In the genomic region with DNA sequence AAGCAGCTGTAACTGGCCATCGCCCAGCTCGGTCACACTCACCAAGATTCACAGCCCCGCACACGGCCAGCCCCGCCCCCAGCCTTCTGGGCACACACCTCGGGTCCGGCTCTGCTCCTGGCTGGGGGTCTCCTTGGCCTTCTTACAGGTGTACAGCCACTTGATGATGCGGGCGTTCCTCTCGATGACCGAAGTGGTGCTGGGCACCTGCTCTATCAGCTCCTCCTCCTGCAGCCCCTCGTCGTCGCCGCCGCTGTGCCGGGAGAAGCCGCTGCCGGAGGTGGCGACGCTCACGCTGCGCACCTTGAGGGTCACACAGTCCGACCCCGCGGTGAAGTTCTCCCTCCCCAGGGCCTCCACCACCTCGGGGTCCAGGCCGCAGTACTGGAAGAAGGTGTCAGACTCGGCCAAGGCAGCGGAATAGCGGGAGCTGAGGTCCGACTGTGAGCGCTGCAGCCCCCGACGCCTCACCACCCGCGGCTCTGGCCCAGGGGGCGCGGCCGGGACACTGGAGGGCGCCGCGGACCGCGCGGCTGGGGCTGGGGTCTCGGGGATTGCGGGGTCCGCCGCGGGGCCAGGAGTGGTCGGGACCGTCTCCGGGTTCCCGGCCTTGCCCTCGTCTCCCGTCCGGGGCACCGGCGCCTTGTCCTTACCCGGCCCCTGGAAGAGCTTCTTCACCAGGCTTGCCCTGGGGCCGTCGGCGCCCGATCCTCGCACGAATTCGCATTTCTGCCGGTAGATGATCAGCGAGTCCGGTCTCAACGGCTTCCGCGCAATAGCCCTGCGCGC, we compare ENCODE assay signal across 8 cellular contexts. TPM values are rescaled to one million over a fixed set of nuclear protein-coding genes. Genes with fewer than 3 reads are reported as not detected.
A peak's percentile ranks its signal among the peaks of the same experiment; 100 is the strongest.
DNase-seq lines count a peak whose midpoint lies in the region; ATAC-seq and TF ChIP-seq lines count a peak whose summit lies in the region.

No MANE protein-coding gene starts in this region.

- intact Hi-C loops in Panc1 (cut with micrococcal nuclease; ENCODE audit: unreplicated experiment) (no loop called here), sciatic nerve (cut with DNase I) (no loop called here)

- H3K4me1 Mint-ChIP-seq in osteocyte (ENCODE audit: unreplicated experiment): peaks cover 6% of the 10 kb centered on the region

- H3K9me3 Mint-ChIP-seq in osteocyte (ENCODE audit: unreplicated experiment): peaks cover 3% of the 10 kb centered on the region

- CTCF ChIA-PET in Panc1 (lab: Charles Lee): no interaction called here

- ATAC-seq in Panc1 (peak; percentile 65), sciatic nerve (no peak)

- in situ Hi-C loops in Caki2 (cut with HindIII; ENCODE audit: low pct_unique_long_range_greater_than_20kb, low sequenced_read_pairs): no loop called here
- in situ Hi-C loops in Panc1 (cut with HindIII; ENCODE audit: low pct_unique_long_range_greater_than_20kb, low sequenced_read_pairs): no loop called here
- in situ Hi-C loops in GM13977 (cut with MboI; ENCODE audit: low pct_unique_long_range_greater_than_20kb, low sequenced_read_pairs, unreplicated experiment): no loop called here

- DNase-seq in Caki2 (ENCODE audit: low read depth) (peak; percentile 22), Panc1 (ENCODE audit: low read depth, low spot score) (no peak), osteocyte (ENCODE audit: extremely low spot score, unreplicated experiment) (no peak), sciatic nerve (ENCODE audit: low spot score) (no peak), NCI-H446 treated with DMSO at 0.1 percent for 48 hours (lab: John Stamatoyannopoulos, UW) (no peak), GM13977 (ENCODE audit: low spot score) (no peak), SKM-1 (lab: John Stamatoyannopoulos, UW; ENCODE audit: unreplicated experiment) (no peak)

- H3K27ac Mint-ChIP-seq in osteocyte (ENCODE audit: unreplicated experiment): no peak overlapping the region

- no peak overlapping the region for H3K27ac ChIP-seq in Panc1 (ENCODE audit: low read length)
- peak overlapping the region; percentile 92 to 98 for H3K27ac ChIP-seq in esophagus (ENCODE audit: low read depth in 2 of 2, low read length in 1 of 2)

- TF ChIP-seq CTCF in Panc1 (IDR thresholded peaks at IDR 0.05): no peak
- no peak for TF ChIP-seq CTCF in osteocyte (IDR thresholded peaks at IDR 0.05)
- no peak for TF ChIP-seq CTCF in GM13977 (IDR thresholded peaks at IDR 0.05; ENCODE audit: extremely low read depth, insufficient read depth, missing control alignments)

- H3K36me3 ChIP-seq in Panc1 (ENCODE audit: control insufficient read depth, insufficient read depth, low read length) (peaks cover 2% of the 10 kb centered on the region; the same call in 1 of the 2 replicates), esophagus (ENCODE audit: control insufficient read depth in 2 of 2, insufficient read depth in 2 of 2, low read length in 1 of 2) (peaks cover 0 to 3% of the 10 kb centered on the region in 2 donors)

- H3K4me3 Mint-ChIP-seq in osteocyte (ENCODE audit: unreplicated experiment): peak overlapping the region; percentile 22

- H3K9me3 ChIP-seq in Panc1 (ENCODE audit: control insufficient read depth, insufficient read depth, low read depth, low read length) (no peaks in the 10 kb centered on the region), esophagus (ENCODE audit: control insufficient read depth in 2 of 2, insufficient read depth in 1 of 2, low read depth in 1 of 2, low read length in 1 of 2) (peaks cover 0 to 3% of the 10 kb centered on the region in 2 donors)

- H3K27me3 ChIP-seq in Panc1 (ENCODE audit: control insufficient read depth, insufficient read depth, low read length) (peaks cover 31% of the 10 kb centered on the region), esophagus (ENCODE audit: control insufficient read depth in 1 of 2, insufficient read depth in 2 of 2, low read length in 2 of 2) (peaks cover 0 to 2% of the 10 kb centered on the region in 2 donors)

- BruUV-seq in Panc1 (replicated peaks; lab: Mats Ljungman, UMichigan): no TSS peak

- no peaks in the 10 kb centered on the region for H3K36me3 Mint-ChIP-seq in osteocyte (ENCODE audit: unreplicated experiment)

- 2 to 4% methylated on average over 49 to 76 of the region's 76 CpGs for WGBS in esophagus, 2 donors

- H3K4me1 ChIP-seq in Panc1 (ENCODE audit: control insufficient read depth, insufficient read depth, low read length) (peaks cover 9% of the 10 kb centered on the region; the same call in 1 of the 2 replicates), esophagus (ENCODE audit: control insufficient read depth in 2 of 2, insufficient read depth in 2 of 2, low read length in 1 of 2) (no peaks in the 10 kb centered on the region)

- POLR2A ChIA-PET in Panc1 (lab: Charles Lee): no interaction called here

- H3K4me3 ChIP-seq in Panc1 (ENCODE audit: low read depth in 2 of 2, low read length in 2 of 2) (peak overlapping the region; percentile 19 to 39), esophagus (ENCODE audit: low read depth in 1 of 2, low read length in 2 of 2) (peak overlapping the region; percentile 66 to 93)

- H3K27me3 Mint-ChIP-seq in osteocyte (ENCODE audit: unreplicated experiment): peaks cover 61% of the 10 kb centered on the region

RNA-seq across cellular contexts. Expression of a gene that starts 0.8 kb away (rescaled TPM):
- total RNA-seq in Caki2 (2014; rRNA removed; shearing (Covaris generic); ENCODE audit: low replicate concordance): 4.3 and 7.7 TPM in 2 replicates
- 0.13 TPM for total RNA-seq in Panc1 (2021; ENCODE audit: unreplicated experiment)
- not detected for polyA plus RNA-seq in Panc1 (2012; ENCODE audit: insufficient read length)
- 10 to 100 TPM; 23.2 to 31.1 TPM for polyA plus RNA-seq in esophagus
- total RNA-seq in osteocyte: not detected in 2 replicates
- 0.58 TPM for total RNA-seq in sciatic nerve
